In genomic region chr11:2728663-2729332, GRCh38 we compare ENCODE assay signal across 25 cellular contexts. TPM values are rescaled to one million over a fixed set of nuclear protein-coding genes. Genes with fewer than 3 reads are reported as not detected.
DNase-seq lines count a peak whose midpoint lies in the region; ATAC-seq and TF ChIP-seq lines count a peak whose summit lies in the region.
"Had no signal": no experiment of that assay in that cellular context is flagged by ENCODE, and none has a peak within 500 bp of the region (broad histone marks: within the 10 kb centered on the region; RNA-seq: fewer than 3 reads in every experiment).

No MANE protein-coding gene starts in this region.

- H3K9ac ChIP-seq in neuronal stem cell (ENCODE audit: low read depth, low read length, poor library complexity), result no peak overlapping the region
- H3K9ac ChIP-seq: GM23248 had no signal

- H3K9me3 Mint-ChIP-seq in activated CD4-positive, alpha-beta T cell treated with anti-CD3 and anti-CD28 coated beads, Interleukin-2, amount 10 ng/mL, durations not matched to agents 7 days and 5 days, result no peaks in the 10 kb centered on the region
- H3K9me3 Mint-ChIP-seq: CD8-positive, alpha-beta memory T cell; naive thymus-derived CD8-positive, alpha-beta T cell had no signal

- H3K4me2 ChIP-seq in neuronal stem cell (ENCODE audit: insufficient read depth, low read length, poor library complexity, severe bottlenecking), result no peak overlapping the region

- H3K4me3 ChIP-seq in neuronal stem cell (ENCODE audit: low read length in 2 of 2) (no peak overlapping the region), tibial nerve (no peak overlapping the region)
- H3K4me3 ChIP-seq: cardiac muscle cell, GM23248, psoas muscle had no signal

- H4K91ac ChIP-seq in neuronal stem cell (ENCODE audit: low read depth, low read length, poor library complexity), result no peak overlapping the region

- H2BK120ac ChIP-seq in neuronal stem cell (ENCODE audit: low read depth, low read length), result no peak overlapping the region

- H3K27ac ChIP-seq in neuronal stem cell (replicated peaks; ENCODE audit: low read length) (no peak overlapping the region), tibial nerve (peak overlapping the region; percentile 40 to 88 (median 74))
- H3K27ac ChIP-seq: cardiac muscle cell, GM23248, psoas muscle had no signal

- no peaks in the 10 kb centered on the region for H3K36me3 Mint-ChIP-seq in activated CD4-positive, alpha-beta T cell treated with anti-CD3 and anti-CD28 coated beads, Interleukin-2, amount 10 ng/mL, durations not matched to agents 7 days and 5 days (ENCODE audit: low read depth)
- H3K36me3 Mint-ChIP-seq: CD8-positive, alpha-beta memory T cell had no signal

- no peak overlapping the region for H2BK15ac ChIP-seq in neuronal stem cell (ENCODE audit: low read length)

- no peak overlapping the region for H3K23ac ChIP-seq in neuronal stem cell (ENCODE audit: low read depth, low read length, poor library complexity)

- H3K27me3 ChIP-seq in neuronal stem cell (ENCODE audit: control insufficient read depth in 3 of 3, insufficient read depth in 3 of 3, low read depth in 1 of 3, low read length in 3 of 3), result peaks cover 0 to 75% (median 7%) of the 10 kb centered on the region in 3 experiments
- no peaks in the 10 kb centered on the region for H3K27me3 ChIP-seq in tibial nerve
- H3K27me3 ChIP-seq: cardiac muscle cell had no signal

- no peak overlapping the region for H2AFZ ChIP-seq in neuronal stem cell (ENCODE audit: low read length)
- H2AFZ ChIP-seq: GM23248 had no signal

- H3K4ac ChIP-seq in neuronal stem cell (ENCODE audit: low read length), result no peak overlapping the region

- peaks cover 0 to 12% of the 10 kb centered on the region in 2 donors for H3K4me1 ChIP-seq in neuronal stem cell (ENCODE audit: control insufficient read depth in 2 of 2, insufficient read depth in 1 of 2, low read depth in 1 of 2, low read length in 2 of 2)
- peaks cover 0 to 93% (median 48%) of the 10 kb centered on the region in 4 donors for H3K4me1 ChIP-seq in tibial nerve

- intact Hi-C loops in head of caudate nucleus (cut with DNase I), result no loop called here

- H3K36me3 ChIP-seq in neuronal stem cell (replicated peaks in 1 of 2; ENCODE audit: control insufficient read depth in 2 of 2, insufficient read depth in 2 of 2, low read length in 2 of 2) (no peaks in the 10 kb centered on the region), tibial nerve (no peaks in the 10 kb centered on the region)
- H3K36me3 ChIP-seq: cardiac muscle cell had no signal

- H3K4me3 Mint-ChIP-seq in activated CD4-positive, alpha-beta T cell treated with anti-CD3 and anti-CD28 coated beads, Interleukin-2, amount 10 ng/mL, durations not matched to agents 7 days and 5 days, result no peak overlapping the region
- H3K4me3 Mint-ChIP-seq: CD8-positive, alpha-beta memory T cell; naive thymus-derived CD8-positive, alpha-beta T cell had no signal

- H3K4me1 Mint-ChIP-seq in activated CD4-positive, alpha-beta T cell treated with anti-CD3 and anti-CD28 coated beads, Interleukin-2, amount 10 ng/mL, durations not matched to agents 7 days and 5 days, result no peaks in the 10 kb centered on the region
- H3K4me1 Mint-ChIP-seq: CD8-positive, alpha-beta memory T cell had no signal

- no peak for TF ChIP-seq POLR2A in tibial nerve (IDR thresholded peaks at IDR 0.05)

- peak overlapping the region; percentile 81 for H3K18ac ChIP-seq in neuronal stem cell (ENCODE audit: low read length)

- no peaks in the 10 kb centered on the region for H3K27me3 Mint-ChIP-seq in activated CD4-positive, alpha-beta T cell treated with anti-CD3 and anti-CD28 coated beads, Interleukin-2, amount 10 ng/mL, durations not matched to agents 7 days and 5 days
- H3K27me3 Mint-ChIP-seq: naive thymus-derived CD8-positive, alpha-beta T cell had no signal

- no peak overlapping the region for H2BK5ac ChIP-seq in neuronal stem cell (ENCODE audit: low read length)

- H3K27ac Mint-ChIP-seq in activated CD4-positive, alpha-beta T cell treated with anti-CD3 and anti-CD28 coated beads, Interleukin-2, amount 10 ng/mL, durations not matched to agents 7 days and 5 days, result peak overlapping the region; percentile 47

- ATAC-seq in GM18520 (IDR thresholded peaks at IDR 0.05; ENCODE audit: unreplicated experiment), result no peak
- ATAC-seq: left lobe of liver; naive thymus-derived CD8-positive, alpha-beta T cell; psoas muscle had no signal

- no CpG with 5 or more reads among the region's 18 CpGs for WGBS in neuronal stem cell (ENCODE audit: extremely low coverage in 2 of 2, insufficient read length in 2 of 2, insufficient replicate concordance in 1 of 2), 2 donors
- WGBS in tibial nerve, 2 donors, result 65% methylated on average over 14 to 18 of the region's 18 CpGs

- H3K14ac ChIP-seq in neuronal stem cell (ENCODE audit: low read length), result no peak overlapping the region

- no peak overlapping the region for H4K8ac ChIP-seq in neuronal stem cell (ENCODE audit: low read depth, low read length)

- peaks cover 0 to 15% of the 10 kb centered on the region in 2 donors for H3K9me3 ChIP-seq in neuronal stem cell (replicated peaks in 1 of 2; ENCODE audit: control insufficient read depth in 2 of 2, insufficient read depth in 1 of 2, low read depth in 1 of 2, low read length in 2 of 2)
- no peaks in the 10 kb centered on the region for H3K9me3 ChIP-seq in tibial nerve
- H3K9me3 ChIP-seq: psoas muscle had no signal

- no peak for TF ChIP-seq CTCF in tibial nerve (IDR thresholded peaks at IDR 0.05)

- POLR2A ChIA-PET in activated CD4-positive, alpha-beta T cell treated with anti-CD3 and anti-CD28 coated beads, Interleukin-2, amount 10 ng/mL, durations not matched to agents 7 days and 5 days (lab: Charles Lee), result no interaction called here

- no peak for DNase-seq in activated CD4-positive, alpha-beta T cell treated with anti-CD3 and anti-CD28 coated beads, Interleukin-2, amount 10 ng/mL, durations not matched to agents 7 days and 5 days
- no peak for DNase-seq in activated CD4-positive, alpha-beta T cell treated with anti-CD3 and anti-CD28 coated beads for 4 hours
- DNase-seq in head of caudate nucleus, result peak; percentile 71 to 94 (median 88)
- DNase-seq in neuronal stem cell (ENCODE audit: low spot score), result no peak
- no peak for DNase-seq in tibial nerve (ENCODE audit: low spot score in 2 of 2)
- no peak for DNase-seq in DMS153 treated with DMSO at 0.1 percent for 48 hours (lab: John Stamatoyannopoulos, UW; ENCODE audit: unreplicated experiment)
- DNase-seq in RKO (ENCODE audit: low spot score), result no peak
- DNase-seq: 8988T; activated CD8-positive, alpha-beta memory T cell treated with anti-CD3 and anti-CD28 coated beads for 24 hours; activated naive CD4-positive, alpha-beta T cell; activated T-cell treated with anti-CD3 and anti-CD28 coated beads, Interleukin-2, amount 50 U/mL, for 1 hour; CD8-positive, alpha-beta memory T cell; DMS153; glutamatergic neuron; GM23248; naive thymus-derived CD8-positive, alpha-beta T cell; NCI-H1092 treated with DMSO at 0.1 percent for 48 hours; NCI-H2029; NCI-H345; psoas muscle; SHP77; stimulated activated CD4-positive, alpha-beta T cell treated with anti-CD3 and anti-CD28 coated beads, Interleukin-1b, Interleukin-23, amount 100 ng/mL, for 48 hours had no signal

- H2BK12ac ChIP-seq in neuronal stem cell (ENCODE audit: low read length), result no peak overlapping the region

- CTCF ChIA-PET in activated CD4-positive, alpha-beta T cell treated with anti-CD3 and anti-CD28 coated beads, Interleukin-2, amount 10 ng/mL, durations not matched to agents 7 days and 5 days (lab: Charles Lee), result no interaction called here

- H3K79me1 ChIP-seq in neuronal stem cell (ENCODE audit: low read depth, low read length), result no peaks in the 10 kb centered on the region

- no peak for TF ChIP-seq EP300 in tibial nerve (IDR thresholded peaks at IDR 0.05)

- H2AK5ac ChIP-seq in neuronal stem cell (ENCODE audit: low read depth, low read length), result peak overlapping the region; percentile 41

RNA-seq across cellular contexts. Expression of gene KCNQ1OT1, which starts 29.0 kb away (rescaled TPM):
- total RNA-seq in activated CD4-positive, alpha-beta T cell treated with anti-CD3 and anti-CD28 coated beads, Interleukin-2, amount 10 ng/mL, durations not matched to agents 7 days and 5 days, result under 1 TPM; 0.19 to 0.22 TPM
- polyA plus RNA-seq in neuronal stem cell (2013, experiment 1 of 2), result 0.08 TPM
- polyA plus RNA-seq in neuronal stem cell (2013, experiment 2 of 2), result 0.11 TPM
- total RNA-seq in tibial nerve, result 1 to 10 TPM; 6.3 to 8.0 (median 7.7) TPM

Comparison
In these comparisons a context has a peak if more than half of its experiments do, and no peak if none do; other contexts are left out.
1. DNase-seq: peak in head of caudate nucleus (42 of 42); none in activated CD4-positive, alpha-beta T cell treated with anti-CD3 and anti-CD28 coated beads, Interleukin-2, amount 10 ng/mL, durations not matched to agents 7 days and 5 days (single experiment), activated CD4-positive, alpha-beta T cell treated with anti-CD3 and anti-CD28 coated beads for 4 hours (0 of 2), neuronal stem cell (single experiment), tibial nerve (0 of 2), DMS153 treated with DMSO at 0.1 percent for 48 hours (single experiment) and RKO (single experiment).
2. RNA of gene KCNQ1OT1, which starts 29.0 kb away (total RNA-seq): 6.3 to 8.0 TPM in tibial nerve; 0.19 to 0.22 TPM in activated CD4-positive, alpha-beta T cell treated with anti-CD3 and anti-CD28 coated beads, Interleukin-2, amount 10 ng/mL, durations not matched to agents 7 days and 5 days; every median in the first group is over 4 times any median in the second.